In the genomic region with DNA sequence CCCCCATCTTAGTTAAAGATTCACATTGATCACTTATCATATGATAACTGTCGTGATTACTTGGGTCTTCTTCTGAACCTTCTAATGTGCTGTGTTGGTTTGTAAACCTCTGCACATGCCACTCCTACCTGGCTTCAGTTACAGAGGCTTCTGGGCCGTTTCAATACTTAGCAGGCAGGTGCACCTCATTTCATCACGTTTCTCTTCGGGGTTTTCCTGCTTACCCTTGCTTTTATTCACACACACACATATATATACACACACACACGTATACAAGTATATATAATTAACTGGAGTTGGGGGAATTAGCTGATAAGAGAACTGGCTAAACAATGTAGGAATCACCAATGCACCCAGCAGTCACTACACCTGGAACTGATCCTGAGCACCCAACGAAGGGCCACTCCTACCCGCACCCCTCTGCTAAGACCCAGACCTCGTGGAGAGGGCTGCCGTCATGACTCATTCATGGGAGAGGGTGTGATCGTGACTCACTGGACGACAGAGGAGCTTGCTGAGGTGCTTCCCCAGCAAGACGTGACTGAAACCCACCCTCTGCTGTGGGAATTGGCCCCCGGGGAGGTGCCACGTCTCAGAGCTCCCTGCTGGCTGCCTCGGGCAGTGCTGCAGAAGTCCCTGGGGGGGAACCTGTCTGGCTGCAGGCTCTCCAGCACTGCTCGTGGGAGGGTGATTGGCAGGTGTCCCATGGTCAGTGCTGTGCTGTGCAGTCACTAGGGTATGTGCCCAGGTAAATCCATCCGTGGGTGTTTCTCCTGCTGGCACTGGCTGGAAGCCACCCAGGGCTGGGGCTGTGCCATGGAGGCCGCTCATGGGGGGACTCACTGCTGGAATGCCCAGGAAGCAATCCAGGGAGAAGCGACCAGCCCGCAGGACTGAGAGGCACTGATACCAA, we compare ENCODE assay signal across 8 cellular contexts.
DNase-seq lines count a peak whose midpoint lies in the region; ATAC-seq and TF ChIP-seq lines count a peak whose summit lies in the region.

No MANE protein-coding gene starts in this region.

- H3K4me3 ChIP-seq in PC-9 (peak overlapping the region; percentile 36; the same call in 1 of the 2 replicates), upper lobe of left lung (peak overlapping the region in 1 of 4 donors; percentile 13), lower leg skin (ENCODE audit: low read depth, poor library complexity, severe bottlenecking) (no peak overlapping the region)

- TF ChIP-seq CTCF in GM12873 (IDR thresholded peaks at IDR 0.05; ENCODE audit: insufficient read depth, low read depth, low read length, missing control alignments) (peak; percentile 52), PC-9 (conservative IDR thresholded peaks at IDR 0.05) (no peak), upper lobe of left lung (IDR thresholded peaks at IDR 0.05) (peak in 4 of 6 experiments; percentile 5 to 54 (median 10)), lower leg skin (IDR thresholded peaks at IDR 0.05) (no peak)

- H3K9me3 ChIP-seq in PC-9 (ENCODE audit: insufficient read depth, low read depth) (no peaks in the 10 kb centered on the region), upper lobe of left lung (peaks cover 0 to 7% (median 1%) of the 10 kb centered on the region in 4 donors)

- WGBS in upper lobe of left lung, 2 donors, result 58 to 60% methylated on average over 13 to 18 of the region's 20 CpGs
- 38 to 41% methylated on average over 20 of the region's 20 CpGs for WGBS in lower leg skin, 2 donors

- H3K4me2 ChIP-seq in PC-9, result peak overlapping the region; percentile 75

- peak in 1 of 4 donors; percentile 4 for TF ChIP-seq EP300 in upper lobe of left lung (IDR thresholded peaks at IDR 0.05)

- H3K27ac ChIP-seq in PC-9 (peak overlapping the region; percentile 67), upper lobe of left lung (no peak overlapping the region)

- H3K79me2 ChIP-seq in PC-9 (ENCODE audit: low read depth), result no peaks in the 10 kb centered on the region

- H3F3A ChIP-seq in PC-9 (ENCODE audit: insufficient read depth, low read depth), result peaks cover 13% of the 10 kb centered on the region

- CTCF ChIA-PET in PC-9 (lab: Charles Lee), result no interaction called here

- H3K36me3 ChIP-seq in PC-9 (ENCODE audit: low read depth) (no peaks in the 10 kb centered on the region), upper lobe of left lung (no peaks in the 10 kb centered on the region)

- 0 out of 2 replicates have a peak overlapping the region, but pooled peaks have one; percentile 6 for H2AFZ ChIP-seq in PC-9

- intact Hi-C loops in PC-9 (cut with micrococcal nuclease; ENCODE audit: unreplicated experiment) (no loop called here), left ventricle myocardium superior (cut with micrococcal nuclease) (no loop called here), lower leg skin (cut with DNase I; ENCODE audit: low total_unique reads) (no loop called here)

- H3K4me1 ChIP-seq in PC-9 (replicated peaks; ENCODE audit: insufficient read depth) (peaks cover 19% of the 10 kb centered on the region), upper lobe of left lung (peaks cover 9 to 14% (median 11%) of the 10 kb centered on the region in 4 donors)

- no peaks in the 10 kb centered on the region for H4K20me1 ChIP-seq in PC-9 (ENCODE audit: insufficient read depth)

- no TSS peak for BruUV-seq in PC-9 (replicated peaks; lab: Mats Ljungman, UMichigan)

- TF ChIP-seq POLR2A in upper lobe of left lung (IDR thresholded peaks at IDR 0.05) (no peak), lower leg skin (IDR thresholded peaks at IDR 0.05) (no peak)

- peak; percentile 80 for ATAC-seq in GM21786 (IDR thresholded peaks at IDR 0.05; ENCODE audit: unreplicated experiment)
- ATAC-seq in left ventricle myocardium superior, result peak; percentile 12
- ATAC-seq in upper lobe of left lung (ENCODE audit: low FRiP score in 2 of 2), result peak; percentile 47 to 77

- H3K9me2 ChIP-seq in PC-9 (ENCODE audit: insufficient read depth), result no peaks in the 10 kb centered on the region

- DNase-seq in PC-9 (peak; percentile 77 to 82), left ventricle myocardium superior (no peak), upper lobe of left lung (peak; percentile 66 to 70), lower leg skin (ENCODE audit: low spot score in 2 of 2) (no peak), GM19238 (ENCODE audit: insufficient read length, low spot score) (no peak), germinal center (ENCODE audit: low spot score) (no peak)

- H3K27me3 ChIP-seq in PC-9 (ENCODE audit: insufficient read depth, low read depth) (no peaks in the 10 kb centered on the region), upper lobe of left lung (no peaks in the 10 kb centered on the region)

- POLR2A ChIA-PET in PC-9 (lab: Charles Lee; ENCODE audit: unreplicated experiment), result interaction anchor here (0.6 to 0.9 kb wide), 3 partner anchors 14 to 167 kb away, joined by 3 to 7 read pairs (median 4); no protein-coding TSS in a partner anchor

Comparison
In these comparisons a context has a peak if more than half of its experiments do, and no peak if none do; other contexts are left out.
1. CTCF ChIP-seq: peak in GM12873 (single experiment) and upper lobe of left lung (4 of 6); none in PC-9 (single experiment) and lower leg skin (0 of 3).
2. ATAC-seq: peak in every context shown above with its lines; median percentile 80 in GM21786; 62 in upper lobe of left lung; 12 in left ventricle myocardium superior.
3. DNase-seq: peak in PC-9 (2 of 2) and upper lobe of left lung (2 of 2); none in left ventricle myocardium superior (single experiment), lower leg skin (0 of 2), GM19238 (single experiment) and germinal center (single experiment).